20 cellular contexts compared by ENCODE assay signal in genomic region chr3:51862886-51863285, GRCh38. TPM values are rescaled to one million over a fixed set of nuclear protein-coding genes. Genes with fewer than 3 reads are reported as not detected.
DNase-seq lines count a peak whose midpoint lies in the region; ATAC-seq and TF ChIP-seq lines count a peak whose summit lies in the region.
"Had no signal": no experiment of that assay in that cellular context is flagged by ENCODE, and none has a peak within 500 bp of the region (broad histone marks: within the 10 kb centered on the region; RNA-seq: fewer than 3 reads in every experiment).

No MANE protein-coding gene starts in this region.

- H4K8ac ChIP-seq in mesendoderm (ENCODE audit: low read depth, low read length), result no peak overlapping the region

- H3K36me3 Mint-ChIP-seq in GM23338 (ENCODE audit: low read depth) (no peaks in the 10 kb centered on the region), WTC11 (peaks cover 3% of the 10 kb centered on the region; the same call in 1 of the 2 replicates)
- H3K36me3 Mint-ChIP-seq: CD4-positive, CD25-positive, alpha-beta regulatory T cell; CD8-positive, alpha-beta T cell had no signal

- peak overlapping the region; percentile 49 for H3K56ac ChIP-seq in mesendoderm (ENCODE audit: low read length)

- H3K9me2 ChIP-seq in GM23338 (ENCODE audit: insufficient read depth), result 0 out of 2 replicates have a peak, but pooled peaks cover 6% of the 10 kb centered on the region
- H3K9me2 ChIP-seq in PC-9 (ENCODE audit: insufficient read depth), result no peaks in the 10 kb centered on the region

- H3K36me3 ChIP-seq in GM23338 (ENCODE audit: insufficient read depth) (no peaks in the 10 kb centered on the region), mesendoderm (ENCODE audit: control insufficient read depth, insufficient read depth, low read length) (no peaks in the 10 kb centered on the region), PC-9 (ENCODE audit: low read depth) (no peaks in the 10 kb centered on the region)
- H3K36me3 ChIP-seq: BLaER1, HAP-1 had no signal

- no peak overlapping the region for H3K18ac ChIP-seq in mesendoderm (ENCODE audit: low read length)

- CTCF ChIA-PET in WTC11 (lab: Charles Lee) (no interaction called here), PC-9 (lab: Charles Lee) (no interaction called here)

- H2AFZ ChIP-seq in GM23338, result peak overlapping the region; percentile 43; the same call in 1 of the 2 replicates
- no peak overlapping the region for H2AFZ ChIP-seq in PC-9

- no peak overlapping the region for H4K5ac ChIP-seq in mesendoderm (ENCODE audit: low read length)

- no peak overlapping the region for H3K4me2 ChIP-seq in GM23338
- H3K4me2 ChIP-seq in mesendoderm (ENCODE audit: low read length), result no peak overlapping the region
- no peak overlapping the region for H3K4me2 ChIP-seq in PC-9
- H3K4me2 ChIP-seq: BLaER1 had no signal

- H3F3A ChIP-seq in GM23338 (replicated peaks; ENCODE audit: low read depth) (no peaks in the 10 kb centered on the region), PC-9 (ENCODE audit: insufficient read depth, low read depth) (no peaks in the 10 kb centered on the region)

- H3K27ac ChIP-seq in GM23338 (ENCODE audit: low read depth), result no peak overlapping the region
- H3K27ac ChIP-seq in mesendoderm (ENCODE audit: low read depth, low read length), result no peak overlapping the region
- no peak overlapping the region for H3K27ac ChIP-seq in PC-9
- H3K27ac ChIP-seq: BLaER1, C4-2B had no signal

- no CpG with 5 or more reads among the region's 13 CpGs for WGBS in mesendoderm (ENCODE audit: extremely low coverage, insufficient coverage, low lambda C conversion rate)

- H3K9ac ChIP-seq in mesendoderm (ENCODE audit: low read length), result no peak overlapping the region
- H3K9ac ChIP-seq: BLaER1 had no signal

- no peak overlapping the region for H2BK5ac ChIP-seq in mesendoderm (ENCODE audit: low read length)

- TF ChIP-seq CTCF in GM23338 (conservative IDR thresholded peaks at IDR 0.05; ENCODE audit: low read depth in 2 of 2), result no peak
- no peak for TF ChIP-seq CTCF in WTC11 (IDR thresholded peaks at IDR 0.05)
- no peak for TF ChIP-seq CTCF in PC-9 (conservative IDR thresholded peaks at IDR 0.05)

- peaks cover 2% of the 10 kb centered on the region for H3K27me3 Mint-ChIP-seq in GM23338 (ENCODE audit: insufficient read depth, low read depth, poor library complexity)
- no peaks in the 10 kb centered on the region for H3K27me3 Mint-ChIP-seq in WTC11 (ENCODE audit: low read depth)

- H3K27me3 ChIP-seq in GM23338 (ENCODE audit: insufficient read depth) (no peaks in the 10 kb centered on the region), mesendoderm (ENCODE audit: insufficient read depth, low read length, poor library complexity) (no peaks in the 10 kb centered on the region), PC-9 (ENCODE audit: insufficient read depth, low read depth) (0 out of 2 replicates have a peak, but pooled peaks cover 3% of the 10 kb centered on the region)
- H3K27me3 ChIP-seq: BLaER1 had no signal

- H3K79me1 ChIP-seq in mesendoderm (ENCODE audit: low read length), result no peaks in the 10 kb centered on the region

- H3K9me3 ChIP-seq in PC-9 (ENCODE audit: insufficient read depth, low read depth), result no peaks in the 10 kb centered on the region
- H3K9me3 ChIP-seq: Caco-2, HAP-1 had no signal

- H3K9me3 Mint-ChIP-seq in GM23338, result peaks cover 12% of the 10 kb centered on the region
- peaks cover 18% of the 10 kb centered on the region for H3K9me3 Mint-ChIP-seq in WTC11
- H3K9me3 Mint-ChIP-seq: CD8-positive, alpha-beta T cell; HFFc6 had no signal

- POLR2A ChIA-PET in WTC11 (lab: Charles Lee), result no interaction called here
- POLR2A ChIA-PET in PC-9 (lab: Charles Lee; ENCODE audit: unreplicated experiment), result no interaction called here

- H3K4me3 ChIP-seq in GM23338, result no peak overlapping the region
- no peak overlapping the region for H3K4me3 ChIP-seq in mesendoderm (ENCODE audit: low read length)
- no peak overlapping the region for H3K4me3 ChIP-seq in PC-9
- H3K4me3 ChIP-seq: BLaER1, GM12878, HAP-1 had no signal

- H3K4me1 ChIP-seq in GM23338 (ENCODE audit: insufficient read depth) (no peaks in the 10 kb centered on the region), mesendoderm (ENCODE audit: control insufficient read depth, low read depth, low read length) (no peaks in the 10 kb centered on the region), PC-9 (replicated peaks; ENCODE audit: insufficient read depth) (no peaks in the 10 kb centered on the region)
- H3K4me1 ChIP-seq: Caco-2, HAP-1 had no signal

- H3K79me2 ChIP-seq in GM23338 (replicated peaks; ENCODE audit: insufficient read depth), result no peaks in the 10 kb centered on the region
- H3K79me2 ChIP-seq in mesendoderm (ENCODE audit: control insufficient read depth, insufficient read depth, low read length), result no peaks in the 10 kb centered on the region
- no peaks in the 10 kb centered on the region for H3K79me2 ChIP-seq in PC-9 (ENCODE audit: low read depth)

- no peak for TF ChIP-seq POLR2A in erythroblast (IDR thresholded peaks at IDR 0.05; ENCODE audit: low read length)

- peak; percentile 46; the same call in 2 of the 3 replicates for ATAC-seq in GM23338
- peak; percentile 79 for ATAC-seq in WTC11
- ATAC-seq: CD8-positive, alpha-beta T cell; GM12878 had no signal

- no peak overlapping the region for H2BK120ac ChIP-seq in mesendoderm (ENCODE audit: low read depth, low read length)

- H4K20me1 ChIP-seq in GM23338 (replicated peaks; ENCODE audit: insufficient read depth), result no peaks in the 10 kb centered on the region
- H4K20me1 ChIP-seq in PC-9 (ENCODE audit: insufficient read depth), result no peaks in the 10 kb centered on the region
- H4K20me1 ChIP-seq: BLaER1 had no signal

- no peak overlapping the region for H3K23ac ChIP-seq in mesendoderm (ENCODE audit: low read length)

- no peak for DNase-seq in GM23338 (ENCODE audit: low spot score)
- DNase-seq in WTC11 (ENCODE audit: low spot score), result no peak
- no peak for DNase-seq in mesendoderm
- DNase-seq in PC-9, result no peak
- no peak for DNase-seq in erythroblast (lab: John Stamatoyannopoulos, UW)
- no peak for DNase-seq in amniotic stem cell (lab: John Stamatoyannopoulos, UW)
- DNase-seq: Caco-2; CD4-positive, CD25-positive, alpha-beta regulatory T cell; CD8-positive, alpha-beta T cell; DMS153; DND-41; GDM1; HFFc6 had no signal

- intact Hi-C loops in PC-9 (cut with micrococcal nuclease; ENCODE audit: unreplicated experiment), result no loop called here

- no peak overlapping the region for H3K4me3 Mint-ChIP-seq in GM23338
- no peak overlapping the region for H3K4me3 Mint-ChIP-seq in WTC11
- H3K4me3 Mint-ChIP-seq: CD4-positive, CD25-positive, alpha-beta regulatory T cell; CD8-positive, alpha-beta T cell; HFFc6 had no signal

- H2BK15ac ChIP-seq in mesendoderm (replicated peaks; ENCODE audit: low read depth), result no peak overlapping the region

- BruUV-seq in PC-9 (replicated peaks; lab: Mats Ljungman, UMichigan), result no TSS peak

- H3K4ac ChIP-seq in mesendoderm (ENCODE audit: low read depth, low read length), result no peak overlapping the region

- peak overlapping the region; percentile 30 for H2AK5ac ChIP-seq in mesendoderm (ENCODE audit: low read length)

- H3K4me1 Mint-ChIP-seq in GM23338 (peaks cover 4% of the 10 kb centered on the region; the same call in 2 of the 3 replicates), WTC11 (peaks cover 12% of the 10 kb centered on the region)
- H3K4me1 Mint-ChIP-seq: CD4-positive, CD25-positive, alpha-beta regulatory T cell had no signal

- H3K27ac Mint-ChIP-seq in GM23338 (no peak overlapping the region), WTC11 (no peak overlapping the region)
- H3K27ac Mint-ChIP-seq: CD8-positive, alpha-beta T cell; HFFc6 had no signal

TF ChIP-seq in WTC11, 78 proteins besides CTCF, POLR2A, EP300 and RAD21 (continues in another document):
- no peak for TF ChIP-seq TCF7 (CRISPR knock-in tag; IDR thresholded peaks at IDR 0.05; ENCODE audit: low read depth)
- TF ChIP-seq, protein P1, sequence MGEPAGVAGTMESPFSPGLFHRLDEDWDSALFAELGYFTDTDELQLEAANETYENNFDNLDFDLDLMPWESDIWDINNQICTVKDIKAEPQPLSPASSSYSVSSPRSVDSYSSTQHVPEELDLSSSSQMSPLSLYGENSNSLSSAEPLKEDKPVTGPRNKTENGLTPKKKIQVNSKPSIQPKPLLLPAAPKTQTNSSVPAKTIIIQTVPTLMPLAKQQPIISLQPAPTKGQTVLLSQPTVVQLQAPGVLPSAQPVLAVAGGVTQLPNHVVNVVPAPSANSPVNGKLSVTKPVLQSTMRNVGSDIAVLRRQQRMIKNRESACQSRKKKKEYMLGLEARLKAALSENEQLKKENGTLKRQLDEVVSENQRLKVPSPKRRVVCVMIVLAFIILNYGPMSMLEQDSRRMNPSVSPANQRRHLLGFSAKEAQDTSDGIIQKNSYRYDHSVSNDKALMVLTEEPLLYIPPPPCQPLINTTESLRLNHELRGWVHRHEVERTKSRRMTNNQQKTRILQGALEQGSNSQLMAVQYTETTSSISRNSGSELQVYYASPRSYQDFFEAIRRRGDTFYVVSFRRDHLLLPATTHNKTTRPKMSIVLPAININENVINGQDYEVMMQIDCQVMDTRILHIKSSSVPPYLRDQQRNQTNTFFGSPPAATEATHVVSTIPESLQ (CRISPR knock-in tag; IDR thresholded peaks at IDR 0.05), result no peak
- TF ChIP-seq ZNF317 (CRISPR knock-in tag; IDR thresholded peaks at IDR 0.05; ENCODE audit: borderline replicate concordance, low read depth), result no peak

RNA-seq across cellular contexts. Expression of gene IQCF2, which starts 1.5 kb away (rescaled TPM):
- not detected in 2 replicates for total RNA-seq in GM23338 (2014; rRNA removed; shearing (Covaris generic))
- not detected in 2 replicates for polyA plus RNA-seq in GM23338 (2016; fragmentation: Nextera tagmentation; extraction: Ambion mirVana)
- not detected in 3 replicates for total RNA-seq in WTC11 (2021)
- polyA plus RNA-seq in mesendoderm (2013, experiment 1 of 2), result not detected
- polyA plus RNA-seq in mesendoderm (2013, experiment 2 of 2), result not detected
- total RNA-seq in PC-9 (2021), result not detected in 2 replicates
- total RNA-seq: A172; A673; Caco-2; CD4-positive, CD25-positive, alpha-beta regulatory T cell; CD8-positive, alpha-beta T cell; GM12878; H1; HFFc6 had no signal
- polyA plus RNA-seq: CD4-positive, CD25-positive, alpha-beta regulatory T cell; GM12878; H1 had no signal

RNA-seq across cellular contexts. Expression of gene IQCF5, which starts 12.5 kb away (rescaled TPM):
- not detected in 2 replicates for total RNA-seq in GM23338 (2014; rRNA removed; shearing (Covaris generic))
- not detected in 2 replicates for polyA plus RNA-seq in GM23338 (2016; fragmentation: Nextera tagmentation; extraction: Ambion mirVana)
- total RNA-seq in WTC11 (2021) (not detected in 3 replicates), PC-9 (2021) (not detected in 2 replicates)
- not detected for polyA plus RNA-seq in mesendoderm (2013, experiment 1 of 2)
- not detected for polyA plus RNA-seq in mesendoderm (2013, experiment 2 of 2)
- total RNA-seq: A172; A673; Caco-2; CD4-positive, CD25-positive, alpha-beta regulatory T cell; CD8-positive, alpha-beta T cell; GM12878; H1; HFFc6 had no signal
- polyA plus RNA-seq: CD4-positive, CD25-positive, alpha-beta regulatory T cell; GM12878; H1 had no signal

RNA-seq across cellular contexts. Expression of gene IQCF1, which starts 40.3 kb away (rescaled TPM):
- not detected in 2 replicates for total RNA-seq in GM23338 (2014; rRNA removed; shearing (Covaris generic))
- polyA plus RNA-seq in GM23338 (2016; fragmentation: Nextera tagmentation; extraction: Ambion mirVana), result not detected in 2 replicates
- total RNA-seq in WTC11 (2021), result not detected in 3 replicates
- polyA plus RNA-seq in mesendoderm (2013, experiment 1 of 2), result not detected
- not detected for polyA plus RNA-seq in mesendoderm (2013, experiment 2 of 2)
- total RNA-seq in PC-9 (2021), result not detected in 2 replicates
- total RNA-seq: A172; A673; Caco-2; CD4-positive, CD25-positive, alpha-beta regulatory T cell; CD8-positive, alpha-beta T cell; GM12878; H1; HFFc6 had no signal
- polyA plus RNA-seq: CD4-positive, CD25-positive, alpha-beta regulatory T cell; GM12878; H1 had no signal
